ENCODE assay signal across 18 cellular contexts in the genomic region with DNA sequence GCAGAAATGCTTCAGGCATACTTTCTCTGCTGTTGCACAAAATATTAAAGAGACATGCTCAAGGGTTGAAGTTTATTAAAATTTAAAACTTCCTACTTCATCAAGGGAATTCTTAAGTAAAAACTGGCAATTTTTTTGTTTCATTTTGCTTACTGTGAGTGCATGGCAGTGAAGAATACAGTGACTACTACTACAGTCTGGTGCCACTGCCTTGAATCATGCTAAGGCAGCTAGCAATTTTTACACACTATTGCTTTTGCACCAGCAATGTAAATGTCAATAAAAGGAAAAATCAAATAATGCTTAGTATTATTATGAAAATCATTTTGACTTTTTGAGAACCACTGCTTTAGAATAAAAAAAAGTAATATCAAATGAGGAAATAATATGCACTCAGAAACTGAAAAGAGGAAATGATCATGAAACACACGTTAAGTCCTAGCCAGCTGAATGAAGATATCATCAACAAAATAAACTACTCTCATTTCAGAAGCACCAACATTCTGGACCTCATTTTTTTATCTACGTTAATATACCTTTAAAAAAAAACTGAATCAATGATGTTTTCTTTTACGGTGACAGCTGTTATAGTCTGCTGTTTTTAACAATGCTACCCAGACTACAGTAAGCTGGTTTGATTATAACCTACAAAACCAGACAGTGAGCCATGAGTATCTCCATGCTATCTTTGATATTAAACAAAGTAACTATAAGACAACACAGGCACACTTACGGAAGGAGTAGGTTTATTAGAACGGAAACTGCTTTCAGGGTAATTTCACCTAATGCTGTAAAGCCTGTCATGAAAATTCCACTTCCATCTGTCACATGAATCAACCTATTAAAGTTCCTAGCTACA. TPM values are rescaled to one million over a fixed set of nuclear protein-coding genes. Genes with fewer than 3 reads are reported as not detected.
A peak's percentile ranks its signal among the peaks of the same experiment; 100 is the strongest.
DNase-seq lines count a peak whose midpoint lies in the region; ATAC-seq and TF ChIP-seq lines count a peak whose summit lies in the region.
"Had no signal": no experiment of that assay in that cellular context is flagged by ENCODE, and none has a peak within 500 bp of the region (broad histone marks: within the 10 kb centered on the region; RNA-seq: fewer than 3 reads in every experiment).

No MANE protein-coding gene starts in this region.

- intact Hi-C loops in dorsolateral prefrontal cortex (cut with DNase I), result no loop called here

- ATAC-seq in GM19351 (IDR thresholded peaks at IDR 0.05; ENCODE audit: unreplicated experiment), result peak; percentile 80
- no peak for ATAC-seq in HG03442 (IDR thresholded peaks at IDR 0.05; ENCODE audit: unreplicated experiment)
- ATAC-seq in GM19467 (IDR thresholded peaks at IDR 0.05; ENCODE audit: unreplicated experiment), result no peak
- ATAC-seq: stimulated activated effector memory CD8-positive, alpha-beta T cell treated with anti-CD3 and anti-CD28 coated beads, Interleukin-12 subunit alpha, Interleukin-12 subunit beta, amount 100 ng/mL, for 72 hours had no signal

- H3K27ac ChIP-seq in DOHH2 (ENCODE audit: low read depth, low read length) (0 out of 2 replicates have a peak overlapping the region, but pooled peaks have one; percentile 1), dorsolateral prefrontal cortex (no peak overlapping the region)
- H3K27ac ChIP-seq: breast epithelium, ovary had no signal

- no peaks in the 10 kb centered on the region for H3K9me3 ChIP-seq in DOHH2 (ENCODE audit: control insufficient read depth, insufficient read depth, low read length)
- no peaks in the 10 kb centered on the region for H3K9me3 ChIP-seq in adipocyte (ENCODE audit: control insufficient read depth, low read length)
- H3K9me3 ChIP-seq: breast epithelium, ovary had no signal

- H3F3A ChIP-seq in DOHH2 (ENCODE audit: control insufficient read depth, insufficient read depth), result peaks cover 2% of the 10 kb centered on the region; the same call in 1 of the 2 replicates

- no peaks in the 10 kb centered on the region for H4K20me1 ChIP-seq in DOHH2 (ENCODE audit: control insufficient read depth, insufficient read depth, low read depth, low read length)

- DNase-seq in Kasumi-1 (lab: John Stamatoyannopoulos, UW) (peak; percentile 26 to 50), adipocyte (ENCODE audit: low read depth) (peak; percentile 3), dorsolateral prefrontal cortex (no peak), NCI-H82 treated with DMSO at 0.1 percent for 48 hours (lab: John Stamatoyannopoulos, UW; ENCODE audit: unreplicated experiment) (no peak)
- DNase-seq: activated CD4-positive, alpha-beta T cell treated with anti-CD3 and anti-CD28 coated beads for 48 hours; hypothalamus; NCI-H1417 treated with DMSO at 0.1 percent for 48 hours; NCI-H510A treated with DMSO at 0.1 percent for 48 hours; ovary; RPMI8226; trophoblast cell had no signal

- H3K4me1 ChIP-seq in DOHH2 (ENCODE audit: control insufficient read depth, low read length) (peaks cover 15% of the 10 kb centered on the region), adipocyte (ENCODE audit: control insufficient read depth, insufficient read depth, low read length) (peaks cover 5% of the 10 kb centered on the region)
- H3K4me1 ChIP-seq: breast epithelium had no signal

- H3K9me2 ChIP-seq in DOHH2 (replicated peaks; ENCODE audit: control insufficient read depth, low read length), result no peaks in the 10 kb centered on the region

- H3K4me3 ChIP-seq in DOHH2 (ENCODE audit: low read length), result no peak overlapping the region
- no peak overlapping the region for H3K4me3 ChIP-seq in adipocyte (ENCODE audit: low read length)
- no peak overlapping the region for H3K4me3 ChIP-seq in dorsolateral prefrontal cortex
- H3K4me3 ChIP-seq: breast epithelium, ovary had no signal

- TF ChIP-seq CTCF in DOHH2 (IDR thresholded peaks at IDR 0.05; ENCODE audit: low read depth, low read length, poor library complexity, severe bottlenecking) (no peak), dorsolateral prefrontal cortex (IDR thresholded peaks at IDR 0.05 in 54 of 56, conservative IDR thresholded peaks at IDR 0.05 in 2 of 56; ENCODE audit: low read depth in 1 of 56, partially characterized antibody in 56 of 56) (no peak)

- H3K79me2 ChIP-seq in DOHH2 (ENCODE audit: control insufficient read depth, low read length), result no peaks in the 10 kb centered on the region

- H3K27me3 ChIP-seq in DOHH2 (ENCODE audit: control insufficient read depth, low read length) (no peaks in the 10 kb centered on the region), adipocyte (replicated peaks; ENCODE audit: control insufficient read depth, insufficient read depth, low read length) (no peaks in the 10 kb centered on the region), dorsolateral prefrontal cortex (no peaks in the 10 kb centered on the region)
- H3K27me3 ChIP-seq: breast epithelium, ovary had no signal

- H3K36me3 ChIP-seq in DOHH2 (ENCODE audit: control insufficient read depth, low read length) (peaks cover 21% of the 10 kb centered on the region), adipocyte (ENCODE audit: control insufficient read depth, insufficient read depth, low read length, severe bottlenecking) (peaks cover 27% of the 10 kb centered on the region)
- H3K36me3 ChIP-seq: breast epithelium, ovary had no signal

- peak overlapping the region; percentile 34 for H3K4me2 ChIP-seq in DOHH2 (ENCODE audit: low read length)

- no peak overlapping the region for H3K9ac ChIP-seq in adipocyte (ENCODE audit: low read length)

RNA-seq across cellular contexts. Expression of gene VPS13C, which starts 33.3 kb away (rescaled TPM):
- total RNA-seq in dorsolateral prefrontal cortex, result 100 to 1,000 TPM in 114 of 120 experiments, 10 to 100 TPM in 6; 73.1 to 167 (median 126) TPM

RNA-seq across cellular contexts. Expression of gene C2CD4A, which starts 39.8 kb away (rescaled TPM):
- total RNA-seq in dorsolateral prefrontal cortex, result 1 to 10 TPM in 1 of 120 experiments, under 1 TPM in 38, not detected in 81; 0.13 to 4.2 (median 0.22) TPM
- total RNA-seq: skeletal muscle tissue had no signal

Comparison
In these comparisons a context has a peak if more than half of its experiments do, and no peak if none do; other contexts are left out.
1. DNase-seq: peak in Kasumi-1 (2 of 2) and adipocyte (single experiment); none in dorsolateral prefrontal cortex (0 of 10) and NCI-H82 treated with DMSO at 0.1 percent for 48 hours (single experiment).